ENCODE assay signal across 20 cellular contexts in genomic region chr11:117627259-117627658, GRCh38.
"Had no signal": no experiment of that assay in that cellular context is flagged by ENCODE, and none has a peak within 500 bp of the region (broad histone marks: within the 10 kb centered on the region; RNA-seq: fewer than 3 reads in every experiment).

No MANE protein-coding gene starts in this region.

- DNase-seq: activated CD4-positive, alpha-beta T cell treated with anti-CD3 and anti-CD28 coated beads, Interleukin-2, amount 10 ng/mL, durations not matched to agents 7 days and 5 days; activated CD8-positive, alpha-beta memory T cell treated with anti-CD3 and anti-CD28 coated beads, Interleukin-2, amount 50 U/mL, for 4 hours; activated gamma-delta T cell treated with Interleukin-2 at 50 U/mL for 16 hours; activated T-cell treated with anti-CD3 and anti-CD28 coated beads, Interleukin-2, amount 50 U/mL, for 72 hours; adrenal gland; endodermal cell; foreskin keratinocyte; left ventricle myocardium inferior; naive thymus-derived CD4-positive, alpha-beta T cell; retina; SHP77 treated with DMSO at 0.1 percent for 48 hours; stimulated activated CD4-positive, alpha-beta T cell treated with anti-CD3 and anti-CD28 coated beads, Interleukin-12 subunit alpha, Interleukin-12 subunit beta, amount 100 ng/mL, for 4 hours; stimulated activated CD4-positive, alpha-beta T cell treated with anti-CD3 and anti-CD28 coated beads, Interleukin-1b, Interleukin-23, amount 100 ng/mL, for 48 hours; stimulated activated naive CD8-positive, alpha-beta T cell treated with anti-CD3 and anti-CD28 coated beads, Interleukin-15, Interleukin-2, amounts not matched to agents 100 U/mL and 50 U/mL, for 24 hours had no signal

- H3K27me3 ChIP-seq: adrenal gland, foreskin keratinocyte, pancreas had no signal

- H3K4me3 ChIP-seq: adrenal gland, left ventricle myocardium inferior, pancreas, suprapubic skin had no signal

- ATAC-seq: activated CD4-positive, CD25-positive, alpha-beta regulatory T cell treated with anti-CD3 and anti-CD28 coated beads, Interleukin-2, amount 50 U/mL, for 24 hours; activated naive CD4-positive, alpha-beta T cell treated with anti-CD3 and anti-CD28 coated beads, Interleukin-2, amount 50 U/mL, for 72 hours; activated T-cell treated with anti-CD3 and anti-CD28 coated beads, Interleukin-2, amount 50 U/mL, for 72 hours; foreskin keratinocyte; naive thymus-derived CD4-positive, alpha-beta T cell; pancreas; SK-N-SH treated with all-trans-retinoic acid at 6 μM for 48 hours; stimulated activated naive CD8-positive, alpha-beta T cell treated with anti-CD3 and anti-CD28 coated beads, Interleukin-15, Interleukin-2, amounts not matched to agents 100 U/mL and 50 U/mL, for 24 hours had no signal

- H3K27ac ChIP-seq: adrenal gland, epithelial cell of prostate, foreskin keratinocyte, left ventricle myocardium inferior, pancreas, suprapubic skin had no signal

- H3K36me3 ChIP-seq: adrenal gland, left ventricle myocardium inferior, pancreas, suprapubic skin had no signal

- H3K9me3 ChIP-seq: adrenal gland, pancreas, suprapubic skin had no signal

- H3K4me1 ChIP-seq: adrenal gland, foreskin keratinocyte, pancreas, suprapubic skin had no signal
